In the genomic region with DNA sequence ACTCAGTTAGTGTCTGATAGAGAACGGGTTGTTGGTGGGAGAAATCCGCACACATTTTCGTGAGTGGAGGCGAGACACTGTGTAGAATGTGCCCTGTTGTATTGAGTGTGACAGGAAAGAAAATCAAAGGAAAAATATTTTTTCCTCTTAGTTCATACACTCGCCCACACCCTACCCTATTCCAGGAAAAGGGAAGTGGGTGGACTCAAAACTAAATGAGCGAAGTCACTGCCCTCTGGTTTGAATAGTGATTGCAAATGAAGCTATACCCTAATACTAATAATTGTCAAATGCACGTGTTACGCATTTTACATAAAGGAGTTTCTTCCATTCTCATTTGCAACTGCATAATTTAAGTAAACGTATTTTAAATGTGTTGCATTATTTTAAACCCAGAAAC, we compare ENCODE assay signal across 11 cellular contexts. TPM values are rescaled to one million over a fixed set of nuclear protein-coding genes. Genes with fewer than 3 reads are reported as not detected.
DNase-seq lines count a peak whose midpoint lies in the region; ATAC-seq and TF ChIP-seq lines count a peak whose summit lies in the region.
"Had no signal": no experiment of that assay in that cellular context is flagged by ENCODE, and none has a peak within 500 bp of the region (broad histone marks: within the 10 kb centered on the region; RNA-seq: fewer than 3 reads in every experiment).

No MANE protein-coding gene starts in this region.

- CTCF ChIA-PET in WTC11 (lab: Charles Lee), result interaction anchor here (3.2 kb wide), 1 partner anchor 80 kb away, joined by 23 read pairs; no protein-coding TSS in a partner anchor

- no peaks in the 10 kb centered on the region for H3K27me3 Mint-ChIP-seq in activated T-cell treated with anti-CD3 and anti-CD28 coated beads, Interleukin-2, amount 50 U/mL, for 72 hours (ENCODE audit: low read depth)
- peaks cover 4% of the 10 kb centered on the region; the same call in 1 of the 2 replicates for H3K27me3 Mint-ChIP-seq in WTC11 (ENCODE audit: low read depth)
- no peaks in the 10 kb centered on the region for H3K27me3 Mint-ChIP-seq in stimulated activated naive CD8-positive, alpha-beta T cell treated with anti-CD3 and anti-CD28 coated beads, Interleukin-15, amount 100 ng/mL, for 72 hours

- peaks cover 40 to 59% of the 10 kb centered on the region in 2 donors for H3K36me3 Mint-ChIP-seq in activated T-cell treated with anti-CD3 and anti-CD28 coated beads, Interleukin-2, amount 50 U/mL, for 72 hours (ENCODE audit: insufficient read depth in 2 of 2)
- peaks cover 23% of the 10 kb centered on the region for H3K36me3 Mint-ChIP-seq in WTC11

- TF ChIP-seq CTCF in WTC11 (IDR thresholded peaks at IDR 0.05), result no peak

- H3K27ac ChIP-seq in iPS-20b (ENCODE audit: low read length), result no peak overlapping the region

- H3K4me3 ChIP-seq in iPS-20b (ENCODE audit: low read length), result peak overlapping the region; percentile 91; the same call in 1 of the 2 replicates

- H3K27me3 ChIP-seq in iPS-20b (ENCODE audit: insufficient read depth, low read length), result no peaks in the 10 kb centered on the region; the same call in 1 of the 2 replicates

- DNase-seq in activated T-cell treated with anti-CD3 and anti-CD28 coated beads, Interleukin-2, amount 50 U/mL, for 72 hours, result no peak
- DNase-seq in activated T-cell treated with anti-CD3 and anti-CD28 coated beads, Interleukin-2, amount 50 U/mL, for 48 hours, result no peak
- no peak for DNase-seq in WTC11 (ENCODE audit: low spot score)
- no peak for DNase-seq in stimulated activated naive CD8-positive, alpha-beta T cell treated with anti-CD3 and anti-CD28 coated beads, Interleukin-15, amount 100 ng/mL, for 72 hours
- DNase-seq in stimulated activated naive CD4-positive, alpha-beta T cell treated with Interleukin-2 at 50 U/mL for 16 hours (lab: John Stamatoyannopoulos, UW), result no peak
- no peak for DNase-seq in SHP77 (lab: John Stamatoyannopoulos, UW)
- no peak for DNase-seq in COLO829 (ENCODE audit: low spot score)
- DNase-seq: effector memory CD4-positive, alpha-beta T cell; stimulated activated CD4-positive, alpha-beta T cell treated with anti-CD3 and anti-CD28 coated beads, Interleukin-12 subunit alpha, Interleukin-12 subunit beta, amount 100 ng/mL, for 4 hours; stimulated activated CD8-positive, alpha-beta memory T cell treated with anti-CD3 and anti-CD28 coated beads, Interleukin-4, amount 100 ng/mL, for 48 hours had no signal

- peaks cover 19 to 29% of the 10 kb centered on the region in 2 donors for H3K9me3 Mint-ChIP-seq in activated T-cell treated with anti-CD3 and anti-CD28 coated beads, Interleukin-2, amount 50 U/mL, for 72 hours
- peaks cover 14% of the 10 kb centered on the region for H3K9me3 Mint-ChIP-seq in WTC11
- peaks cover 32 to 57% of the 10 kb centered on the region in 2 donors for H3K9me3 Mint-ChIP-seq in stimulated activated naive CD8-positive, alpha-beta T cell treated with anti-CD3 and anti-CD28 coated beads, Interleukin-15, amount 100 ng/mL, for 72 hours

- peak overlapping the region; percentile 73 to 89 for H3K4me3 Mint-ChIP-seq in activated T-cell treated with anti-CD3 and anti-CD28 coated beads, Interleukin-2, amount 50 U/mL, for 72 hours
- peak overlapping the region; percentile 79 for H3K4me3 Mint-ChIP-seq in WTC11
- peak overlapping the region; percentile 83 to 91 for H3K4me3 Mint-ChIP-seq in stimulated activated naive CD8-positive, alpha-beta T cell treated with anti-CD3 and anti-CD28 coated beads, Interleukin-15, amount 100 ng/mL, for 72 hours

- 0 out of 2 replicates have a peak, but pooled peaks cover 3% of the 10 kb centered on the region for H3K36me3 ChIP-seq in iPS-20b (ENCODE audit: insufficient read depth, low read depth, low read length)

- H3K4me1 ChIP-seq in iPS-20b (ENCODE audit: insufficient read depth, low read length), result no peaks in the 10 kb centered on the region; the same call in 1 of the 2 replicates

- H3K27ac Mint-ChIP-seq in activated T-cell treated with anti-CD3 and anti-CD28 coated beads, Interleukin-2, amount 50 U/mL, for 72 hours, result peak overlapping the region; percentile 3
- H3K27ac Mint-ChIP-seq in WTC11, result no peak overlapping the region
- no peak overlapping the region for H3K27ac Mint-ChIP-seq in stimulated activated naive CD8-positive, alpha-beta T cell treated with anti-CD3 and anti-CD28 coated beads, Interleukin-15, amount 100 ng/mL, for 72 hours

- no peak overlapping the region for H3K9ac ChIP-seq in iPS-20b (ENCODE audit: low read depth, low read length)

- peaks cover 3% of the 10 kb centered on the region; the same call in 1 of the 2 replicates for H3K9me3 ChIP-seq in iPS-20b (ENCODE audit: insufficient read depth, low read depth, low read length)

- H3K4me1 Mint-ChIP-seq in activated T-cell treated with anti-CD3 and anti-CD28 coated beads, Interleukin-2, amount 50 U/mL, for 72 hours (ENCODE audit: low read depth), result peaks cover 18% of the 10 kb centered on the region
- peaks cover 11% of the 10 kb centered on the region for H3K4me1 Mint-ChIP-seq in WTC11
- peaks cover 13% of the 10 kb centered on the region for H3K4me1 Mint-ChIP-seq in stimulated activated naive CD8-positive, alpha-beta T cell treated with anti-CD3 and anti-CD28 coated beads, Interleukin-15, amount 100 ng/mL, for 72 hours

- POLR2A ChIA-PET in WTC11 (lab: Charles Lee), result no interaction called here

- ATAC-seq in activated T-cell treated with anti-CD3 and anti-CD28 coated beads, Interleukin-2, amount 50 U/mL, for 72 hours (replicated peaks in 1 of 2), result no peak
- ATAC-seq in WTC11, result no peak
- ATAC-seq in stimulated activated naive CD8-positive, alpha-beta T cell treated with anti-CD3 and anti-CD28 coated beads, Interleukin-15, amount 100 ng/mL, for 72 hours, result no peak

TF ChIP-seq in WTC11, 78 proteins besides CTCF, POLR2A, EP300 and RAD21:
- TF ChIP-seq, protein P1, sequence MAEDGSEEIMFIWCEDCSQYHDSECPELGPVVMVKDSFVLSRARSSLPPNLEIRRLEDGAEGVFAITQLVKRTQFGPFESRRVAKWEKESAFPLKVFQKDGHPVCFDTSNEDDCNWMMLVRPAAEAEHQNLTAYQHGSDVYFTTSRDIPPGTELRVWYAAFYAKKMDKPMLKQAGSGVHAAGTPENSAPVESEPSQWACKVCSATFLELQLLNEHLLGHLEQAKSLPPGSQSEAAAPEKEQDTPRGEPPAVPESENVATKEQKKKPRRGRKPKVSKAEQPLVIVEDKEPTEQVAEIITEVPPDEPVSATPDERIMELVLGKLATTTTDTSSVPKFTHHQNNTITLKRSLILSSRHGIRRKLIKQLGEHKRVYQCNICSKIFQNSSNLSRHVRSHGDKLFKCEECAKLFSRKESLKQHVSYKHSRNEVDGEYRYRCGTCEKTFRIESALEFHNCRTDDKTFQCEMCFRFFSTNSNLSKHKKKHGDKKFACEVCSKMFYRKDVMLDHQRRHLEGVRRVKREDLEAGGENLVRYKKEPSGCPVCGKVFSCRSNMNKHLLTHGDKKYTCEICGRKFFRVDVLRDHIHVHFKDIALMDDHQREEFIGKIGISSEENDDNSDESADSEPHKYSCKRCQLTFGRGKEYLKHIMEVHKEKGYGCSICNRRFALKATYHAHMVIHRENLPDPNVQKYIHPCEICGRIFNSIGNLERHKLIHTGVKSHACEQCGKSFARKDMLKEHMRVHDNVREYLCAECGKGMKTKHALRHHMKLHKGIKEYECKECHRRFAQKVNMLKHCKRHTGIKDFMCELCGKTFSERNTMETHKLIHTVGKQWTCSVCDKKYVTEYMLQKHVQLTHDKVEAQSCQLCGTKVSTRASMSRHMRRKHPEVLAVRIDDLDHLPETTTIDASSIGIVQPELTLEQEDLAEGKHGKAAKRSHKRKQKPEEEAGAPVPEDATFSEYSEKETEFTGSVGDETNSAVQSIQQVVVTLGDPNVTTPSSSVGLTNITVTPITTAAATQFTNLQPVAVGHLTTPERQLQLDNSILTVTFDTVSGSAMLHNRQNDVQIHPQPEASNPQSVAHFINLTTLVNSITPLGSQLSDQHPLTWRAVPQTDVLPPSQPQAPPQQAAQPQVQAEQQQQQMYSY (CRISPR knock-in tag; IDR thresholded peaks at IDR 0.05), result no peak
- TF ChIP-seq CBFB (CRISPR knock-in tag; IDR thresholded peaks at IDR 0.05; ENCODE audit: low read depth) (no peak), JAZF1 (CRISPR knock-in tag; IDR thresholded peaks at IDR 0.05) (no peak), ZBTB21 (CRISPR knock-in tag; IDR thresholded peaks at IDR 0.05; ENCODE audit: borderline replicate concordance) (no peak), ZNF317 (CRISPR knock-in tag; IDR thresholded peaks at IDR 0.05; ENCODE audit: borderline replicate concordance, low read depth) (no peak), ZNF138 (CRISPR knock-in tag; conservative IDR thresholded peaks at IDR 0.05) (no peak), SMAD4 (CRISPR knock-in tag; IDR thresholded peaks at IDR 0.05) (no peak)

RNA-seq across cellular contexts. Expression of gene ZNF347, which starts 2.0 kb away (rescaled TPM):
- total RNA-seq in activated T-cell treated with anti-CD3 and anti-CD28 coated beads, Interleukin-2, amount 50 U/mL, for 72 hours, result 1 to 10 TPM; 4.7 to 6.5 TPM
- 10.9 to 11.3 TPM (median 11.0 TPM) in 3 replicates for total RNA-seq in WTC11 (2021)

RNA-seq across cellular contexts. Expression of gene ZNF415, which starts 24.2 kb away (rescaled TPM):
- 1 to 10 TPM; 3.4 to 5.2 TPM for total RNA-seq in activated T-cell treated with anti-CD3 and anti-CD28 coated beads, Interleukin-2, amount 50 U/mL, for 72 hours
- total RNA-seq in WTC11 (2021), result 9.3 to 11.2 TPM (median 11.2 TPM) in 3 replicates

RNA-seq across cellular contexts. Expression of gene ZNF665, which starts 36.3 kb away (rescaled TPM):
- total RNA-seq in activated T-cell treated with anti-CD3 and anti-CD28 coated beads, Interleukin-2, amount 50 U/mL, for 72 hours, result 1 to 10 TPM; 5.6 to 6.5 TPM
- 5.3 to 7.5 TPM (median 5.7 TPM) in 3 replicates for total RNA-seq in WTC11 (2021)

RNA-seq across cellular contexts. Expression of gene ZNF160, which starts 53.7 kb away (rescaled TPM):
- total RNA-seq in activated T-cell treated with anti-CD3 and anti-CD28 coated beads, Interleukin-2, amount 50 U/mL, for 72 hours, result 10 to 100 TPM; 25.2 to 30.4 TPM
- 53.8 to 54.6 TPM (median 54.5 TPM) in 3 replicates for total RNA-seq in WTC11 (2021)
